1 cellular context compared by ENCODE assay signal in the genomic region with DNA sequence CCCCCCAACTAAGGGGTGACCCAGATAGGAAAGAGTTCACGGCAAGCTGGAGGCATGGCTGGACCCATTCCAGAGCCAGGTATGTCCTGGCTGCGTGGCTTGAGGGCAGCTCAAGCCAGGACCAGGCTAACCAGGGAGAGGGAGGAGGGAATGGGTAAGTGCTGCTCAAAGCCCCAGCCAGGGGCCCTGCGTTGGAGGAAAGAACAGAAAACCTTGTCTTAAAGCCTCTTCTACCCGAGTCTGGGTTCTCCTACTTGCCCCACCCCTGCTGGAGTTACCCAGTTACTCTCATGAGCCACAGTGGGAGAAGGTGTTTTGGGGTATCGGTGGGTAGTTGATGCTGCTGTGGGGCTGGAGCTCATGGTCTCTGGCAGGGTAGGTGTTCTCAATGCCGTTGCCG.
TF ChIP-seq lines count a peak whose summit lies in the region.

No MANE protein-coding gene starts in this region.

TF ChIP-seq in HepG2, 621 proteins besides CTCF, POLR2A, EP300 and RAD21:
- TF ChIP-seq ZNF629 (CRISPR knock-in tag; conservative IDR thresholded peaks at IDR 0.05), result peak; percentile 49; the same call in 1 of the 2 replicates
- TF ChIP-seq, protein P1, sequence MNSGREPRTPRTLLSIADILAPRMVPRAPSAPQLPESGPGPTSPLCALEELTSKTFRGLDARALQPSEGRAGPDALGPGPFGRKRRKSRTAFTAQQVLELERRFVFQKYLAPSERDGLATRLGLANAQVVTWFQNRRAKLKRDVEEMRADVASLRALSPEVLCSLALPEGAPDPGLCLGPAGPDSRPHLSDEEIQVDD (CRISPR knock-in tag; IDR thresholded peaks at IDR 0.05; ENCODE audit: borderline replicate concordance), result no peak
